ENCODE assay signal across 19 cellular contexts in genomic region chr3:12369598-12369997, GRCh38.
"Had no signal": no experiment of that assay in that cellular context is flagged by ENCODE, and none has a peak within 500 bp of the region (broad histone marks: within the 10 kb centered on the region; RNA-seq: fewer than 3 reads in every experiment).

No MANE protein-coding gene starts in this region.

- H3K9me3 Mint-ChIP-seq: activated naive CD4-positive, alpha-beta T cell treated with anti-CD3 and anti-CD28 coated beads for 36 hours; activated naive CD8-positive, alpha-beta T cell treated with anti-CD3 and anti-CD28 coated beads, Interleukin-2, amount 50 U/mL, for 24 hours had no signal

- H3K4me1 ChIP-seq: pancreas, tibial nerve had no signal

- H3K27ac ChIP-seq: dorsolateral prefrontal cortex, lower lobe of right lung, pancreas, tibial nerve had no signal

- H3K27me3 ChIP-seq: pancreas, tibial nerve had no signal

- H3K4me1 Mint-ChIP-seq: activated naive CD8-positive, alpha-beta T cell treated with anti-CD3 and anti-CD28 coated beads, Interleukin-2, amount 50 U/mL, for 24 hours; endodermal cell; naive B cell had no signal

- H3K27ac Mint-ChIP-seq: activated naive CD4-positive, alpha-beta T cell treated with anti-CD3 and anti-CD28 coated beads for 36 hours; activated naive CD8-positive, alpha-beta T cell treated with anti-CD3 and anti-CD28 coated beads, Interleukin-2, amount 50 U/mL, for 24 hours; activated T-helper 2 cell treated with anti-CD3 and anti-CD28 coated beads, Interferon-gamma antibody, Interleukin-2, Interleukin-4, amounts not matched to agents 10 μg/mL and 5 μg/mL and 100 μg/mL, durations not matched to agents 14 hours and 24 hours and 36 hours; endodermal cell had no signal

- H3K9me3 ChIP-seq: lower lobe of right lung, pancreas, tibial nerve had no signal

- H3K4me3 Mint-ChIP-seq: activated naive CD4-positive, alpha-beta T cell treated with anti-CD3 and anti-CD28 coated beads for 36 hours; activated naive CD8-positive, alpha-beta T cell treated with anti-CD3 and anti-CD28 coated beads, Interleukin-2, amount 50 U/mL, for 24 hours; endodermal cell; naive B cell had no signal

- ATAC-seq: activated naive CD8-positive, alpha-beta T cell treated with anti-CD3 and anti-CD28 coated beads, Interleukin-2, amount 50 U/mL, for 24 hours; lower lobe of right lung; pancreas had no signal

- H3K36me3 ChIP-seq: lower lobe of right lung, pancreas, tibial nerve had no signal

- H3K36me3 Mint-ChIP-seq: naive B cell had no signal

- DNase-seq: activated CD4-positive, alpha-beta T cell treated with anti-CD3 and anti-CD28 coated beads, Interleukin-2, amount 50 U/mL, for 48 hours; activated CD4-positive, CD25-positive, alpha-beta regulatory T cell treated with anti-CD3 and anti-CD28 coated beads, Interleukin-2, amount 50 U/mL, for 72 hours; activated naive CD4-positive, alpha-beta T cell treated with anti-CD3 and anti-CD28 coated beads for 36 hours; activated naive CD8-positive, alpha-beta T cell treated with anti-CD3 and anti-CD28 coated beads, Interleukin-2, amount 50 U/mL, for 24 hours; dorsolateral prefrontal cortex; endodermal cell; erythroblast; hypothalamus; kidney; lower lobe of right lung; midbrain; naive B cell; pancreas; stimulated activated CD4-positive, alpha-beta T cell treated with anti-CD3 and anti-CD28 coated beads, Interleukin-12 subunit alpha, Interleukin-12 subunit beta, amount 100 ng/mL, for 4 hours; stimulated activated CD4-positive, alpha-beta T cell treated with anti-CD3 and anti-CD28 coated beads, Interleukin-2, amount 100 ng/mL, for 24 hours; T-helper 1 cell; T1000 had no signal

- H3K4me3 ChIP-seq: dorsolateral prefrontal cortex, lower lobe of right lung, pancreas, tibial nerve had no signal
